24 cellular contexts compared by ENCODE assay signal in genomic region chr14:100884456-100884855, GRCh38. TPM values are rescaled to one million over a fixed set of nuclear protein-coding genes. Genes with fewer than 3 reads are reported as not detected.
"Had no signal": no experiment of that assay in that cellular context is flagged by ENCODE, and none has a peak within 500 bp of the region (broad histone marks: within the 10 kb centered on the region; RNA-seq: fewer than 3 reads in every experiment).

No MANE protein-coding gene starts in this region.

- H3K36me3 ChIP-seq: breast epithelium had no signal

- H3K4me1 ChIP-seq: breast epithelium had no signal

- H3K27me3 ChIP-seq: breast epithelium had no signal

- DNase-seq: activated CD4-positive, alpha-beta T cell treated with anti-CD3 and anti-CD28 coated beads for 4 hours; activated CD8-positive, alpha-beta T cell treated with anti-CD3 and anti-CD28 coated beads for 36 hours; activated naive CD4-positive, alpha-beta T cell; activated T-cell treated with anti-CD3 and anti-CD28 coated beads, Interleukin-2, amount 50 U/mL, for 72 hours; IMR-90; Kasumi-1; KBM-7; NCI-H1048; NCI-H146; NCI-H187 treated with DMSO at 0.1 percent for 48 hours; NCI-H2171 treated with DMSO at 0.1 percent for 48 hours; NCI-H345; NCI-H510A; NCI-H526 treated with DMSO at 0.1 percent for 48 hours; NCI-H82; NK-92 treated with Interleukin-12 subunit alpha and Interleukin-12 subunit beta, amount 100 ng/mL, for 24 hours; OCI-M1; RPMI8226; SHP77 treated with DMSO at 0.1 percent for 48 hours had no signal

- H3K4me3 ChIP-seq: breast epithelium had no signal

- ATAC-seq: activated CD4-positive, CD25-positive, alpha-beta regulatory T cell treated with anti-CD3 and anti-CD28 coated beads, Interleukin-2, amount 50 U/mL, for 24 hours; activated CD8-positive, alpha-beta T cell treated with anti-CD3 and anti-CD28 coated beads for 36 hours; activated T-cell treated with anti-CD3 and anti-CD28 coated beads, Interleukin-2, amount 50 U/mL, for 72 hours had no signal

- H3K27ac ChIP-seq: breast epithelium had no signal

RNA-seq across cellular contexts. Expression of gene RTL1, which starts 19.1 kb away (rescaled TPM):
- total RNA-seq: activated CD8-positive, alpha-beta T cell treated with anti-CD3 and anti-CD28 coated beads for 36 hours; activated T-cell treated with anti-CD3 and anti-CD28 coated beads, Interleukin-2, amount 50 U/mL, for 72 hours; activated T-helper 2 cell treated with anti-CD3 and anti-CD28 coated beads, Interferon-gamma antibody, Interleukin-2, Interleukin-4, amounts not matched to agents 10 μg/mL and 5 μg/mL and 100 μg/mL, durations not matched to agents 14 hours and 24 hours and 36 hours; aorta; breast epithelium; IMR-90; SK-MEL-5 had no signal
- polyA plus RNA-seq: aorta, IMR-90 had no signal

RNA-seq across cellular contexts. Expression of gene MEG3, which starts 58.5 kb away (rescaled TPM):
- total RNA-seq: activated CD8-positive, alpha-beta T cell treated with anti-CD3 and anti-CD28 coated beads for 36 hours; activated T-cell treated with anti-CD3 and anti-CD28 coated beads, Interleukin-2, amount 50 U/mL, for 72 hours; activated T-helper 2 cell treated with anti-CD3 and anti-CD28 coated beads, Interferon-gamma antibody, Interleukin-2, Interleukin-4, amounts not matched to agents 10 μg/mL and 5 μg/mL and 100 μg/mL, durations not matched to agents 14 hours and 24 hours and 36 hours; SK-MEL-5 had no signal
